ENCODE assay signal across 2 cellular contexts in the genomic region with DNA sequence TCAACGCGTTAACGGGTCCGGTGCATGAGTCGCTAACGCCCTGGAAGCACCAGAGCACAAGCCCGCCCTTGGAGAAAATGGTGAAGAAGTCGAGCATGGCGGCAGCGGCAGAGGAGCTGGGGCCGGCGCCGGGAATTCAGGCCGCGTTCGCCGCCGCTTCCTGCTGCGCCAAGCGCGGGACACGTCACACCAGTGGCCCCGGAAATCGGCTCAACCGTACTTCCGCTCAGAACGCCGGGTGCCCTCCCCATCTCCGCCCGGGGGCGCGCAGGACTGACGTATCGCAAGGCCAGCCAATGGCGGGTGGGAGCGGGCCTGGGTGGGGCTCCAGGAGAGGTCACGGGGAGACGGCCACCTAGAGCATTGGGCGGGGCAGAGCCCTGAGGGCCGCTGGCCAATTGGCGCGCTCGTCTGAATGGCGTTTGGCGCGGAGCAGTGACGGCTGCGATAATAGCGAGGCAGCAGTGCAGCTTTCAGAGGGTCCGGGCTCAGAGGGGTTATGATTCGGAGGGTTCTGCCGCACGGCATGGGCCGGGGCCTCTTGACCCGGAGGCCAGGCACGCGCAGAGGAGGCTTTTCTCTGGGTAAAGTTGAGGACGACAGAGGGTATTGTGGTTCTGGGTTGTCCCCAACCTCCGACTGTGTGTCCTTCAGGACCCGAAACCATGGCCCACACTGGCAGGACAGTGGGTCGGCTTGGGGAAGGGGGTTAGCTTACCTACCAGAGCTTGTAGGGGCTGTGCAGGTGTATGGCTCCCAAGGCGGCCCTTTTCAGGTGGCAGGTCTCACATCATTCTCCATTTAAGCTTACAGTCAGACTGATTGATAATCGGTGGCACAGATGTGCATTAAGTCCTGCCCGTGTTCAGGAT.
TF ChIP-seq lines count a peak whose summit lies in the region.

A gene (plus strand): TSS at position 447 of the 872 bp plus-strand sequence. CDS start 53 bp downstream, at position 500.
A gene with protein sequence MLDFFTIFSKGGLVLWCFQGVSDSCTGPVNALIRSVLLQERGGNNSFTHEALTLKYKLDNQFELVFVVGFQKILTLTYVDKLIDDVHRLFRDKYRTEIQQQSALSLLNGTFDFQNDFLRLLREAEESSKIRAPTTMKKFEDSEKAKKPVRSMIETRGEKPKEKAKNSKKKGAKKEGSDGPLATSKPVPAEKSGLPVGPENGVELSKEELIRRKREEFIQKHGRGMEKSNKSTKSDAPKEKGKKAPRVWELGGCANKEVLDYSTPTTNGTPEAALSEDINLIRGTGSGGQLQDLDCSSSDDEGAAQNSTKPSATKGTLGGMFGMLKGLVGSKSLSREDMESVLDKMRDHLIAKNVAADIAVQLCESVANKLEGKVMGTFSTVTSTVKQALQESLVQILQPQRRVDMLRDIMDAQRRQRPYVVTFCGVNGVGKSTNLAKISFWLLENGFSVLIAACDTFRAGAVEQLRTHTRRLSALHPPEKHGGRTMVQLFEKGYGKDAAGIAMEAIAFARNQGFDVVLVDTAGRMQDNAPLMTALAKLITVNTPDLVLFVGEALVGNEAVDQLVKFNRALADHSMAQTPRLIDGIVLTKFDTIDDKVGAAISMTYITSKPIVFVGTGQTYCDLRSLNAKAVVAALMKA (minus strand): TSS at position 188 of the 872 bp plus-strand sequence. CDS start 91 bp downstream, at position 97.

TF ChIP-seq in IMR-90, 13 proteins besides CTCF, POLR2A, EP300 and RAD21:
- TF ChIP-seq RFX5 (IDR thresholded peaks at IDR 0.05; ENCODE audit: low read depth, low read length) (0 out of 2 replicates have a peak, but pooled peaks have one; percentile 9), MAZ (IDR thresholded peaks at IDR 0.05; ENCODE audit: borderline replicate concordance, low read depth, low read length) (peak; percentile 100), CHD1 (IDR thresholded peaks at IDR 0.05; ENCODE audit: low read depth, low read length) (no peak), MAFK (IDR thresholded peaks at IDR 0.05; ENCODE audit: low read depth, low read length) (no peak), SMC3 (IDR thresholded peaks at IDR 0.05; ENCODE audit: low read depth, low read length) (no peak), BHLHE40 (IDR thresholded peaks at IDR 0.05; ENCODE audit: low read depth, low read length) (no peak), NFE2L2 (IDR thresholded peaks at IDR 0.05; ENCODE audit: low read depth, low read length) (0 out of 2 replicates have a peak, but pooled peaks have one; percentile 5), MXI1 (IDR thresholded peaks at IDR 0.05; ENCODE audit: borderline replicate concordance, low read depth, low read length) (peak; percentile 83; the same call in 1 of the 2 replicates), CEBPB (IDR thresholded peaks at IDR 0.05; ENCODE audit: low read depth, low read length) (no peak), FOS (IDR thresholded peaks at IDR 0.05; ENCODE audit: low read depth, low read length) (peak; percentile 11; the same call in 1 of the 2 replicates), RCOR1 (IDR thresholded peaks at IDR 0.05; ENCODE audit: insufficient replicate concordance, low read length) (no peak)
- TF ChIP-seq, protein P1, sequence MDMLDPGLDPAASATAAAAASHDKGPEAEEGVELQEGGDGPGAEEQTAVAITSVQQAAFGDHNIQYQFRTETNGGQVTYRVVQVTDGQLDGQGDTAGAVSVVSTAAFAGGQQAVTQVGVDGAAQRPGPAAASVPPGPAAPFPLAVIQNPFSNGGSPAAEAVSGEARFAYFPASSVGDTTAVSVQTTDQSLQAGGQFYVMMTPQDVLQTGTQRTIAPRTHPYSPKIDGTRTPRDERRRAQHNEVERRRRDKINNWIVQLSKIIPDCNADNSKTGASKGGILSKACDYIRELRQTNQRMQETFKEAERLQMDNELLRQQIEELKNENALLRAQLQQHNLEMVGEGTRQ (IDR thresholded peaks at IDR 0.05; ENCODE audit: low read depth, low read length) = peak; percentile 91
- TF ChIP-seq, protein P2, sequence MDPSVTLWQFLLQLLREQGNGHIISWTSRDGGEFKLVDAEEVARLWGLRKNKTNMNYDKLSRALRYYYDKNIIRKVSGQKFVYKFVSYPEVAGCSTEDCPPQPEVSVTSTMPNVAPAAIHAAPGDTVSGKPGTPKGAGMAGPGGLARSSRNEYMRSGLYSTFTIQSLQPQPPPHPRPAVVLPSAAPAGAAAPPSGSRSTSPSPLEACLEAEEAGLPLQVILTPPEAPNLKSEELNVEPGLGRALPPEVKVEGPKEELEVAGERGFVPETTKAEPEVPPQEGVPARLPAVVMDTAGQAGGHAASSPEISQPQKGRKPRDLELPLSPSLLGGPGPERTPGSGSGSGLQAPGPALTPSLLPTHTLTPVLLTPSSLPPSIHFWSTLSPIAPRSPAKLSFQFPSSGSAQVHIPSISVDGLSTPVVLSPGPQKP (IDR thresholded peaks at IDR 0.05; ENCODE audit: borderline replicate concordance, low read depth, low read length) = no peak

TF ChIP-seq in endothelial cell of umbilical vein, 7 proteins besides CTCF, POLR2A, EP300 and RAD21:
- peak; percentile 99 for TF ChIP-seq POLR2AphosphoS5 (IDR thresholded peaks at IDR 0.05; ENCODE audit: insufficient read depth, low read depth, low read length)
- TF ChIP-seq JUN (IDR thresholded peaks at IDR 0.05; ENCODE audit: borderline replicate concordance, insufficient read depth, insufficient read length, low read depth) = no peak
- TF ChIP-seq FOS (IDR thresholded peaks at IDR 0.05; ENCODE audit: borderline replicate concordance, insufficient read depth, low read length) = no peak
- no peak for TF ChIP-seq GATA2 (IDR thresholded peaks at IDR 0.05; ENCODE audit: insufficient read depth, insufficient read length, low read depth, low read length)
- TF ChIP-seq, protein P3, sequence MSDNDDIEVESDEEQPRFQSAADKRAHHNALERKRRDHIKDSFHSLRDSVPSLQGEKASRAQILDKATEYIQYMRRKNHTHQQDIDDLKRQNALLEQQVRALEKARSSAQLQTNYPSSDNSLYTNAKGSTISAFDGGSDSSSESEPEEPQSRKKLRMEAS (IDR thresholded peaks at IDR 0.05; ENCODE audit: insufficient read depth, insufficient read length) = peak; percentile 3
- peak; percentile 0 for TF ChIP-seq MYC (IDR thresholded peaks at IDR 0.05; ENCODE audit: low read depth, low read length)
